Comparison of ENCODE assay signal across 11 cellular contexts in the genomic region with DNA sequence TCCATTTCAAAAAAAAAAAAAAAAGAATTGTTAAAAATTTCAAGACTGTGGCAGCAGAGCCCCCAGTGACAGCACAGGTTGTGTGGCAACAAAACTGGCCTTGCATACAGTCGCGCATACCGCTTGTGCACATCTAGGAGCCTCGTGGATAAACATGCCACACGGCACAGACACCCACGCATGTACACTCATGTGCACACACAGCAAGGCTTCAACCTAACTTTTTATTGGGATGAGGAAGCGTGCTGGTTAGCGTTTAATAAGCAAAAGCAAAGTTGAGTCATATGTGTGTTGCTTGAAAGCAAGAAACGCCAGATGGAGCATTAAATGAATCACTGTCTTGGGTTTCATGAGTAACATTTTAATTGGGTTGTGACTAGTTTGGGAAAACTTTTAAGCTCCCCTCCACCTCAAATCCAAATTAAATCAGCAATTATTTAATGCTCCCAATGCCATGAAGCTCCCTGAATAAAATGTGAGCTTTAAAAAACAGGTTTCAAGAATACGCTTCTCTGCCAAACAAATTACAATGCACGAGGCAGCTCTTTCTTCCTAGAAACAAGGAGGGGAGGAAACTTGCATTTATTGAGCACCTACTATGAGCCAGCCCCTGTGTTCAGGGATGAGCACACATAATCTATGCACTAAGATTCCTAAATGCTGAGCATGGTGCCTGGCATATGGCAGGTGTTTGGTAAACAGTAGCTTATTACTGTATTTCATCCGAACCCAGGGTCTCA. TPM values are rescaled to one million over a fixed set of nuclear protein-coding genes. Genes with fewer than 3 reads are reported as not detected.
DNase-seq lines count a peak whose midpoint lies in the region; ATAC-seq and TF ChIP-seq lines count a peak whose summit lies in the region.
"Had no signal": no experiment of that assay in that cellular context is flagged by ENCODE, and none has a peak within 500 bp of the region (broad histone marks: within the 10 kb centered on the region; RNA-seq: fewer than 3 reads in every experiment).

No MANE protein-coding gene starts in this region.

- DNase-seq in COLO829 (ENCODE audit: low spot score) (peak; percentile 48), NCI-H524 (lab: John Stamatoyannopoulos, UW) (peak; percentile 33 to 85), epithelial cell of proximal tubule (ENCODE audit: low read depth) (peak; percentile 99), putamen (ENCODE audit: low spot score) (no peak), DMS153 treated with DMSO at 0.1 percent for 48 hours (lab: John Stamatoyannopoulos, UW; ENCODE audit: unreplicated experiment) (no peak), D341Med (ENCODE audit: low spot score) (no peak)

- no peak overlapping the region for H3K9ac ChIP-seq in rectal smooth muscle tissue (ENCODE audit: low read length)

- no peaks in the 10 kb centered on the region for H3K36me3 ChIP-seq in rectal smooth muscle tissue (ENCODE audit: control insufficient read depth, insufficient read depth, low read length)
- H3K36me3 ChIP-seq: Peyer's patch had no signal

- no peak for ATAC-seq in GM18870 (IDR thresholded peaks at IDR 0.05; ENCODE audit: unreplicated experiment)
- ATAC-seq: natural killer cell treated with Interleukin-12 subunit alpha and Interleukin-12 subunit beta and Interleukin-15 and Interleukin-18, amount 100 ng/mL, for 72 hours had no signal

- no peak for TF ChIP-seq CTCF in epithelial cell of proximal tubule (conservative IDR thresholded peaks at IDR 0.05; ENCODE audit: low read depth, low read length)

- H3K27ac ChIP-seq in rectal smooth muscle tissue (ENCODE audit: low read depth, low read length) = peak overlapping the region; percentile 87

- peaks cover 65% of the 10 kb centered on the region for H3K4me1 ChIP-seq in rectal smooth muscle tissue (ENCODE audit: control insufficient read depth, insufficient read depth, low read length)

- H3K27me3 ChIP-seq in rectal smooth muscle tissue (ENCODE audit: control insufficient read depth, insufficient read depth, low read length) = peaks cover 7% of the 10 kb centered on the region
- H3K27me3 ChIP-seq: Peyer's patch had no signal

- H3K4me3 ChIP-seq in epithelial cell of proximal tubule (ENCODE audit: low read depth, low read length) (no peak overlapping the region), rectal smooth muscle tissue (ENCODE audit: low read length) (no peak overlapping the region)
- H3K4me3 ChIP-seq: K562, Peyer's patch had no signal

RNA-seq across cellular contexts. Expression of a gene that starts 35.7 kb away (rescaled TPM):
- total RNA-seq in epithelial cell of proximal tubule = 10.1 and 25.1 TPM in 2 replicates

Comparison
In these comparisons a context has a peak if more than half of its experiments do, and no peak if none do; other contexts are left out.
1. DNase-seq: peak in COLO829 (single experiment), NCI-H524 (2 of 2) and epithelial cell of proximal tubule (single experiment); none in putamen (single experiment), DMS153 treated with DMSO at 0.1 percent for 48 hours (single experiment) and D341Med (single experiment).